In genomic region chr5:143341807-143342570, GRCh38 we compare ENCODE assay signal across 11 cellular contexts.
DNase-seq lines count a peak whose midpoint lies in the region; ATAC-seq and TF ChIP-seq lines count a peak whose summit lies in the region.
"Had no signal": no experiment of that assay in that cellular context is flagged by ENCODE, and none has a peak within 500 bp of the region (broad histone marks: within the 10 kb centered on the region; RNA-seq: fewer than 3 reads in every experiment).

No MANE protein-coding gene starts in this region.

- peak overlapping the region; percentile 43 to 61 for H3K27ac ChIP-seq in right atrium auricular region

- H3K4me3 Mint-ChIP-seq in activated naive CD8-positive, alpha-beta T cell = no peak overlapping the region
- H3K4me3 Mint-ChIP-seq: mesothelial cell of epicardium, WTC11 had no signal

- peak; percentile 21 for DNase-seq in stimulated activated CD4-positive, alpha-beta T cell treated with anti-CD3 and anti-CD28 coated beads, Interleukin-4, amount 100 ng/mL, for 24 hours
- no peak for DNase-seq in stimulated activated CD4-positive, alpha-beta T cell treated with anti-CD3 and anti-CD28 coated beads, Interleukin-1b, Interleukin-23, amount 100 ng/mL, for 48 hours
- DNase-seq in right atrium auricular region (ENCODE audit: low spot score) = no peak
- DNase-seq in HK-2 (ENCODE audit: unreplicated experiment) = no peak
- no peak for DNase-seq in NCI-H774 (lab: John Stamatoyannopoulos, UW)
- no peak for DNase-seq in NCI-H1105 treated with DMSO at 0.1 percent for 48 hours (lab: John Stamatoyannopoulos, UW)
- DNase-seq: NCI-H2029 had no signal

- ATAC-seq in GM21737 (IDR thresholded peaks at IDR 0.05; ENCODE audit: unreplicated experiment) = no peak
- ATAC-seq: WTC11 had no signal

- peaks cover 0 to 52% of the 10 kb centered on the region in 2 donors for H3K4me1 ChIP-seq in right atrium auricular region

- no peak for TF ChIP-seq CTCF in right atrium auricular region (IDR thresholded peaks at IDR 0.05)

- peak overlapping the region; percentile 89 for H3K27ac Mint-ChIP-seq in activated naive CD8-positive, alpha-beta T cell
- H3K27ac Mint-ChIP-seq: mesothelial cell of epicardium had no signal

- H3K4me1 Mint-ChIP-seq in activated naive CD8-positive, alpha-beta T cell (ENCODE audit: low read depth) = peaks cover 51% of the 10 kb centered on the region

- H3K9me3 Mint-ChIP-seq in activated naive CD8-positive, alpha-beta T cell (ENCODE audit: low read depth) = no peaks in the 10 kb centered on the region
- H3K9me3 Mint-ChIP-seq: mesothelial cell of epicardium, WTC11 had no signal

- peaks cover 14% of the 10 kb centered on the region for H3K36me3 Mint-ChIP-seq in activated naive CD8-positive, alpha-beta T cell
- H3K36me3 Mint-ChIP-seq: WTC11 had no signal

- no peaks in the 10 kb centered on the region for H3K36me3 ChIP-seq in right atrium auricular region

- no peak overlapping the region for H3K4me3 ChIP-seq in right atrium auricular region

- H3K9me3 ChIP-seq in right atrium auricular region = no peaks in the 10 kb centered on the region

- H3K27me3 Mint-ChIP-seq in activated naive CD8-positive, alpha-beta T cell = no peaks in the 10 kb centered on the region

- H3K27me3 ChIP-seq in right atrium auricular region = no peaks in the 10 kb centered on the region
